1 cellular context compared by ENCODE assay signal in genomic region chr10:93599335-93599734, GRCh38.
TF ChIP-seq lines count a peak whose summit lies in the region.

No MANE protein-coding gene starts in this region.

TF ChIP-seq in HepG2, 621 proteins besides CTCF, POLR2A, EP300 and RAD21 (continued from another document and continues in another):
- no peak for TF ChIP-seq ZNF770 (CRISPR knock-in tag; IDR thresholded peaks at IDR 0.05)
- TF ChIP-seq SCMH1 (CRISPR knock-in tag; IDR thresholded peaks at IDR 0.05; ENCODE audit: borderline replicate concordance), result no peak
- TF ChIP-seq HIVEP1 (CRISPR knock-in tag; IDR thresholded peaks at IDR 0.05), result no peak
- no peak for TF ChIP-seq BHLHE40 (IDR thresholded peaks at IDR 0.05; ENCODE audit: low read length)
- no peak for TF ChIP-seq ZKSCAN1 (IDR thresholded peaks at IDR 0.05; ENCODE audit: low read length)
- 0 out of 2 replicates have a peak, but pooled peaks have one; percentile 3 for TF ChIP-seq ZFX (CRISPR knock-in tag; IDR thresholded peaks at IDR 0.05; ENCODE audit: low read depth)
- TF ChIP-seq FIP1L1 (IDR thresholded peaks at IDR 0.05; ENCODE audit: borderline replicate concordance, insufficient read depth, low read depth, low read length), result no peak
- TF ChIP-seq, protein P1, sequence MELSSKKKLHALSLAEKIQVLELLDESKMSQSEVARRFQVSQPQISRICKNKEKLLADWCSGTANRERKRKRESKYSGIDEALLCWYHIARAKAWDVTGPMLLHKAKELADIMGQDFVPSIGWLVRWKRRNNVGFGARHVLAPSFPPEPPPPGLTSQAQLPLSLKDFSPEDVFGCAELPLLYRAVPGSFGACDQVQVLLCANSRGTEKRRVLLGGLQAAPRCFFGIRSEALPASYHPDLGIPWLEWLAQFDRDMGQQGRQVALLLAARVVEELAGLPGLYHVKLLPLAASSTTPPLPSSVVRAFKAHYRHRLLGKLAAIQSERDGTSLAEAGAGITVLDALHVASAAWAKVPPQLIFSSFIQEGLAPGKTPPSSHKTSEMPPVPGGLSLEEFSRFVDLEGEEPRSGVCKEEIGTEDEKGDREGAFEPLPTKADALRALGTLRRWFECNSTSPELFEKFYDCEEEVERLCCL (CRISPR knock-in tag; IDR thresholded peaks at IDR 0.05; ENCODE audit: borderline replicate concordance), result no peak
- no peak for TF ChIP-seq MZF1 (CRISPR knock-in tag; IDR thresholded peaks at IDR 0.05; ENCODE audit: borderline replicate concordance)
- TF ChIP-seq SKI (IDR thresholded peaks at IDR 0.05; ENCODE audit: partially characterized antibody), result no peak
- no peak for TF ChIP-seq NCOA1 (CRISPR knock-in tag; IDR thresholded peaks at IDR 0.05)
- TF ChIP-seq REPIN1 (CRISPR knock-in tag; IDR thresholded peaks at IDR 0.05; ENCODE audit: borderline replicate concordance, low read depth), result no peak
- no peak for TF ChIP-seq XRCC5 (optimal IDR thresholded peaks at IDR 0.05; ENCODE audit: low read length)
- no peak for TF ChIP-seq PBX3 (CRISPR knock-in tag; IDR thresholded peaks at IDR 0.05; ENCODE audit: borderline replicate concordance)
- no peak for TF ChIP-seq KAT2B (IDR thresholded peaks at IDR 0.05; ENCODE audit: borderline replicate concordance, low read depth, low read length)
- TF ChIP-seq, protein P2, sequence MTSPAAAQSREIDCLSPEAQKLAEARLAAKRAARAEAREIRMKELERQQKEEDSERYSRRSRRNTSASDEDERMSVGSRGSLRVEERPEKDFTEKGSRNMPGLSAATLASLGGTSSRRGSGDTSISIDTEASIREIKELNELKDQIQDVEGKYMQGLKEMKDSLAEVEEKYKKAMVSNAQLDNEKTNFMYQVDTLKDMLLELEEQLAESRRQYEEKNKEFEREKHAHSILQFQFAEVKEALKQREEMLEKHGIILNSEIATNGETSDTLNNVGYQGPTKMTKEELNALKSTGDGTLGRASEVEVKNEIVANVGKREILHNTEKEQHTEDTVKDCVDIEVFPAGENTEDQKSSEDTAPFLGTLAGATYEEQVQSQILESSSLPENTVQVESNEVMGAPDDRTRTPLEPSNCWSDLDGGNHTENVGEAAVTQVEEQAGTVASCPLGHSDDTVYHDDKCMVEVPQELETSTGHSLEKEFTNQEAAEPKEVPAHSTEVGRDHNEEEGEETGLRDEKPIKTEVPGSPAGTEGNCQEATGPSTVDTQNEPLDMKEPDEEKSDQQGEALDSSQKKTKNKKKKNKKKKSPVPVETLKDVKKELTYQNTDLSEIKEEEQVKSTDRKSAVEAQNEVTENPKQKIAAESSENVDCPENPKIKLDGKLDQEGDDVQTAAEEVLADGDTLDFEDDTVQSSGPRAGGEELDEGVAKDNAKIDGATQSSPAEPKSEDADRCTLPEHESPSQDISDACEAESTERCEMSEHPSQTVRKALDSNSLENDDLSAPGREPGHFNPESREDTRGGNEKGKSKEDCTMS (CRISPR knock-in tag; conservative IDR thresholded peaks at IDR 0.05), result no peak
- TF ChIP-seq SP140L (CRISPR knock-in tag; IDR thresholded peaks at IDR 0.05; ENCODE audit: borderline replicate concordance), result no peak
- TF ChIP-seq, protein P3, sequence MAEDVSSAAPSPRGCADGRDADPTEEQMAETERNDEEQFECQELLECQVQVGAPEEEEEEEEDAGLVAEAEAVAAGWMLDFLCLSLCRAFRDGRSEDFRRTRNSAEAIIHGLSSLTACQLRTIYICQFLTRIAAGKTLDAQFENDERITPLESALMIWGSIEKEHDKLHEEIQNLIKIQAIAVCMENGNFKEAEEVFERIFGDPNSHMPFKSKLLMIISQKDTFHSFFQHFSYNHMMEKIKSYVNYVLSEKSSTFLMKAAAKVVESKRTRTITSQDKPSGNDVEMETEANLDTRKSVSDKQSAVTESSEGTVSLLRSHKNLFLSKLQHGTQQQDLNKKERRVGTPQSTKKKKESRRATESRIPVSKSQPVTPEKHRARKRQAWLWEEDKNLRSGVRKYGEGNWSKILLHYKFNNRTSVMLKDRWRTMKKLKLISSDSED (CRISPR knock-in tag; IDR thresholded peaks at IDR 0.05), result no peak
- TF ChIP-seq, protein P4, sequence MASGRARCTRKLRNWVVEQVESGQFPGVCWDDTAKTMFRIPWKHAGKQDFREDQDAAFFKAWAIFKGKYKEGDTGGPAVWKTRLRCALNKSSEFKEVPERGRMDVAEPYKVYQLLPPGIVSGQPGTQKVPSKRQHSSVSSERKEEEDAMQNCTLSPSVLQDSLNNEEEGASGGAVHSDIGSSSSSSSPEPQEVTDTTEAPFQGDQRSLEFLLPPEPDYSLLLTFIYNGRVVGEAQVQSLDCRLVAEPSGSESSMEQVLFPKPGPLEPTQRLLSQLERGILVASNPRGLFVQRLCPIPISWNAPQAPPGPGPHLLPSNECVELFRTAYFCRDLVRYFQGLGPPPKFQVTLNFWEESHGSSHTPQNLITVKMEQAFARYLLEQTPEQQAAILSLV (CRISPR knock-in tag; IDR thresholded peaks at IDR 0.05; ENCODE audit: borderline replicate concordance), result no peak
- TF ChIP-seq, protein P5, sequence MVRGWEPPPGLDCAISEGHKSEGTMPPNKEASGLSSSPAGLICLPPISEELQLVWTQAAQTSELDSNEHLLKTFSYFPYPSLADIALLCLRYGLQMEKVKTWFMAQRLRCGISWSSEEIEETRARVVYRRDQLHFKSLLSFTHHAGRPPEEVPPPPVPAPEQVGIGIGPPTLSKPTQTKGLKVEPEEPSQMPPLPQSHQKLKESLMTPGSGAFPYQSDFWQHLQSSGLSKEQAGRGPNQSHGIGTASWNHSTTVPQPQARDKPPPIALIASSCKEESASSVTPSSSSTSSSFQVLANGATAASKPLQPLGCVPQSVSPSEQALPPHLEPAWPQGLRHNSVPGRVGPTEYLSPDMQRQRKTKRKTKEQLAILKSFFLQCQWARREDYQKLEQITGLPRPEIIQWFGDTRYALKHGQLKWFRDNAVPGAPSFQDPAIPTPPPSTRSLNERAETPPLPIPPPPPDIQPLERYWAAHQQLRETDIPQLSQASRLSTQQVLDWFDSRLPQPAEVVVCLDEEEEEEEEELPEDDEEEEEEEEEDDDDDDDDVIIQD (CRISPR knock-in tag; IDR thresholded peaks at IDR 0.05; ENCODE audit: low read depth), result no peak
- TF ChIP-seq ZNF225 (CRISPR knock-in tag; IDR thresholded peaks at IDR 0.05), result no peak
- TF ChIP-seq NCOA2 (CRISPR knock-in tag; IDR thresholded peaks at IDR 0.05), result no peak
- TF ChIP-seq LCORL (IDR thresholded peaks at IDR 0.05), result no peak
- TF ChIP-seq LCORL (CRISPR knock-in tag; IDR thresholded peaks at IDR 0.05), result no peak
- TF ChIP-seq ZNF562 (CRISPR knock-in tag; IDR thresholded peaks at IDR 0.05; ENCODE audit: borderline replicate concordance), result no peak
- TF ChIP-seq ZSCAN29 (CRISPR knock-in tag; conservative IDR thresholded peaks at IDR 0.05), result no peak
- no peak for TF ChIP-seq ZNF616 (CRISPR knock-in tag; IDR thresholded peaks at IDR 0.05; ENCODE audit: low read depth)
- no peak for TF ChIP-seq RORA (CRISPR knock-in tag; IDR thresholded peaks at IDR 0.05)
- TF ChIP-seq PTBP1 (IDR thresholded peaks at IDR 0.05; ENCODE audit: low read depth, low read length, poor library complexity, severe bottlenecking), result no peak
- no peak for TF ChIP-seq RELA (CRISPR knock-in tag; IDR thresholded peaks at IDR 0.05)
- no peak for TF ChIP-seq ZNF235 (CRISPR knock-in tag; IDR thresholded peaks at IDR 0.05; ENCODE audit: borderline replicate concordance)
- no peak for TF ChIP-seq ZKSCAN5 (CRISPR knock-in tag; IDR thresholded peaks at IDR 0.05)
- TF ChIP-seq THAP11 (CRISPR knock-in tag; IDR thresholded peaks at IDR 0.05), result no peak
- TF ChIP-seq, protein P6, sequence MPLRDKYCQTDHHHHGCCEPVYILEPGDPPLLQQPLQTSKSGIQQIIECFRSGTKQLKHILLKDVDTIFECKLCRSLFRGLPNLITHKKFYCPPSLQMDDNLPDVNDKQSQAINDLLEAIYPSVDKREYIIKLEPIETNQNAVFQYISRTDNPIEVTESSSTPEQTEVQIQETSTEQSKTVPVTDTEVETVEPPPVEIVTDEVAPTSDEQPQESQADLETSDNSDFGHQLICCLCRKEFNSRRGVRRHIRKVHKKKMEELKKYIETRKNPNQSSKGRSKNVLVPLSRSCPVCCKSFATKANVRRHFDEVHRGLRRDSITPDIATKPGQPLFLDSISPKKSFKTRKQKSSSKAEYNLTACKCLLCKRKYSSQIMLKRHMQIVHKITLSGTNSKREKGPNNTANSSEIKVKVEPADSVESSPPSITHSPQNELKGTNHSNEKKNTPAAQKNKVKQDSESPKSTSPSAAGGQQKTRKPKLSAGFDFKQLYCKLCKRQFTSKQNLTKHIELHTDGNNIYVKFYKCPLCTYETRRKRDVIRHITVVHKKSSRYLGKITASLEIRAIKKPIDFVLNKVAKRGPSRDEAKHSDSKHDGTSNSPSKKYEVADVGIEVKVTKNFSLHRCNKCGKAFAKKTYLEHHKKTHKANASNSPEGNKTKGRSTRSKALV (CRISPR knock-in tag; IDR thresholded peaks at IDR 0.05), result peak; percentile 58; the same call in 1 of the 2 replicates
- no peak for TF ChIP-seq MAZ (IDR thresholded peaks at IDR 0.05; ENCODE audit: borderline replicate concordance, low read depth, low read length)
- 0 out of 2 replicates have a peak, but pooled peaks have one; percentile 24 for TF ChIP-seq MAZ (CRISPR knock-in tag; IDR thresholded peaks at IDR 0.05; ENCODE audit: low read depth)
- no peak for TF ChIP-seq JARID2 (CRISPR knock-in tag; IDR thresholded peaks at IDR 0.05; ENCODE audit: insufficient replicate concordance)
- TF ChIP-seq SKIL (CRISPR knock-in tag; IDR thresholded peaks at IDR 0.05; ENCODE audit: borderline replicate concordance), result no peak
- no peak for TF ChIP-seq ZNF605 (CRISPR knock-in tag; IDR thresholded peaks at IDR 0.05)
- TF ChIP-seq HNF4A (CRISPR knock-in tag; IDR thresholded peaks at IDR 0.05), result peak; percentile 60
- TF ChIP-seq ZNF614 (CRISPR knock-in tag; IDR thresholded peaks at IDR 0.05; ENCODE audit: borderline replicate concordance), result no peak
- TF ChIP-seq NR2C2 (CRISPR knock-in tag; IDR thresholded peaks at IDR 0.05; ENCODE audit: borderline replicate concordance), result 0 out of 2 replicates have a peak, but pooled peaks have one; percentile 12
- TF ChIP-seq ZNF276 (CRISPR knock-in tag; IDR thresholded peaks at IDR 0.05; ENCODE audit: low read depth), result no peak
- no peak for TF ChIP-seq MIER2 (CRISPR knock-in tag; IDR thresholded peaks at IDR 0.05)
- TF ChIP-seq KDM5A (IDR thresholded peaks at IDR 0.05; ENCODE audit: borderline replicate concordance, low read length), result no peak
- TF ChIP-seq MLLT10 (CRISPR knock-in tag; IDR thresholded peaks at IDR 0.05), result no peak
- TF ChIP-seq SMAD3 (CRISPR knock-in tag; IDR thresholded peaks at IDR 0.05), result no peak
- TF ChIP-seq AKAP8 (CRISPR knock-in tag; IDR thresholded peaks at IDR 0.05), result no peak
- no peak for TF ChIP-seq RBAK (CRISPR knock-in tag; IDR thresholded peaks at IDR 0.05)
- no peak for TF ChIP-seq ZNF792 (CRISPR knock-in tag; IDR thresholded peaks at IDR 0.05)
